ENCODE assay signal across 8 cellular contexts in genomic region chr9:93567271-93567959, GRCh38. TPM values are rescaled to one million over a fixed set of nuclear protein-coding genes. Genes with fewer than 3 reads are reported as not detected.
DNase-seq lines count a peak whose midpoint lies in the region; ATAC-seq and TF ChIP-seq lines count a peak whose summit lies in the region.

No MANE protein-coding gene starts in this region.

- H3K4me1 ChIP-seq in SJCRH30 (no peaks in the 10 kb centered on the region), esophagus muscularis mucosa (peaks cover 11 to 17% (median 14%) of the 10 kb centered on the region in 4 donors)

- TF ChIP-seq CTCF in esophagus muscularis mucosa (IDR thresholded peaks at IDR 0.05) (no peak), neural crest cell (conservative IDR thresholded peaks at IDR 0.05) (no peak)

- intact Hi-C loops in esophagus muscularis mucosa (cut with DNase I), result loop anchor here (2.0 kb wide), 1 partner anchor 115 kb away; the partner anchor contains the start of gene FAM120AOS

- peaks cover 35% of the 10 kb centered on the region for H3K36me3 Mint-ChIP-seq in activated CD8-positive, alpha-beta memory T cell treated with anti-CD3 and anti-CD28 coated beads, Interleukin-2, amount 10 ng/mL, durations not matched to agents 7 days and 5 days
- H3K36me3 Mint-ChIP-seq in neural crest cell (ENCODE audit: low read depth), result peaks cover 14% of the 10 kb centered on the region

- H3K4me3 ChIP-seq in SJCRH30 (peak overlapping the region; percentile 58), esophagus muscularis mucosa (peak overlapping the region; percentile 55 to 68 (median 64))

- peak overlapping the region; percentile 91 for H3K27ac Mint-ChIP-seq in activated CD8-positive, alpha-beta memory T cell treated with anti-CD3 and anti-CD28 coated beads, Interleukin-2, amount 10 ng/mL, durations not matched to agents 7 days and 5 days
- H3K27ac Mint-ChIP-seq in neural crest cell (ENCODE audit: unreplicated experiment), result peak overlapping the region; percentile 67

- TF ChIP-seq POLR2A in esophagus muscularis mucosa (IDR thresholded peaks at IDR 0.05; ENCODE audit: low read depth), result no peak

- H3K27ac ChIP-seq in SJCRH30, result peak overlapping the region; percentile 60; the same call in 1 of the 2 replicates
- peak overlapping the region; percentile 91 to 96 (median 94) for H3K27ac ChIP-seq in esophagus muscularis mucosa (replicated peaks in 1 of 4)

- H3K27me3 Mint-ChIP-seq in activated CD8-positive, alpha-beta memory T cell treated with anti-CD3 and anti-CD28 coated beads, Interleukin-2, amount 10 ng/mL, durations not matched to agents 7 days and 5 days, result no peaks in the 10 kb centered on the region
- H3K27me3 Mint-ChIP-seq in neural crest cell (ENCODE audit: low read depth), result no peaks in the 10 kb centered on the region

- peaks cover 3% of the 10 kb centered on the region; the same call in 1 of the 2 replicates for H3K9me3 ChIP-seq in SJCRH30 (replicated peaks)
- H3K9me3 ChIP-seq in esophagus muscularis mucosa, result no peaks in the 10 kb centered on the region

- 72% methylated on average over 12 of the region's 15 CpGs for WGBS in esophagus muscularis mucosa

- CTCF ChIA-PET in activated CD8-positive, alpha-beta memory T cell treated with anti-CD3 and anti-CD28 coated beads, Interleukin-2, amount 10 ng/mL, durations not matched to agents 7 days and 5 days (lab: Charles Lee), result interaction anchor here (1.0 to 2.3 kb wide), 13 partner anchors 8 to 552 kb away, joined by 3 to 31 read pairs (median 8); partner anchors contain the start of genes FAM120A, FAM120AOS and PHF2

- no peaks in the 10 kb centered on the region for H3K27me3 ChIP-seq in SJCRH30
- no peaks in the 10 kb centered on the region for H3K27me3 ChIP-seq in esophagus muscularis mucosa

- TF ChIP-seq EP300 in esophagus muscularis mucosa (IDR thresholded peaks at IDR 0.05), result no peak

- peaks cover 10% of the 10 kb centered on the region; the same call in 1 of the 2 replicates for H3K36me3 ChIP-seq in SJCRH30
- peaks cover 10 to 29% (median 22%) of the 10 kb centered on the region in 4 donors for H3K36me3 ChIP-seq in esophagus muscularis mucosa

- peak; percentile 39 for DNase-seq in activated CD8-positive, alpha-beta memory T cell treated with anti-CD3 and anti-CD28 coated beads, Interleukin-2, amount 10 ng/mL, durations not matched to agents 7 days and 5 days
- no peak for DNase-seq in activated CD8-positive, alpha-beta memory T cell treated with anti-CD3 and anti-CD28 coated beads for 24 hours
- peak in 1 of 2 experiments; percentile 20 for DNase-seq in SJCRH30
- DNase-seq in esophagus muscularis mucosa (ENCODE audit: extremely low spot score), result no peak
- no peak for DNase-seq in neural crest cell (ENCODE audit: low read depth, low spot score)
- DNase-seq in NCI-H187 treated with DMSO at 0.1 percent for 48 hours (lab: John Stamatoyannopoulos, UW), result no peak
- no peak for DNase-seq in SW 1271 (lab: John Stamatoyannopoulos, UW)

- peaks cover 28% of the 10 kb centered on the region for H3K4me1 Mint-ChIP-seq in activated CD8-positive, alpha-beta memory T cell treated with anti-CD3 and anti-CD28 coated beads, Interleukin-2, amount 10 ng/mL, durations not matched to agents 7 days and 5 days
- H3K4me1 Mint-ChIP-seq in neural crest cell, result peaks cover 14% of the 10 kb centered on the region

- peak overlapping the region; percentile 78 for H3K4me3 Mint-ChIP-seq in activated CD8-positive, alpha-beta memory T cell treated with anti-CD3 and anti-CD28 coated beads, Interleukin-2, amount 10 ng/mL, durations not matched to agents 7 days and 5 days
- peak overlapping the region; percentile 44 for H3K4me3 Mint-ChIP-seq in neural crest cell

- no peak for ATAC-seq in activated CD8-positive, alpha-beta memory T cell treated with anti-CD3 and anti-CD28 coated beads, Interleukin-2, amount 10 ng/mL, durations not matched to agents 7 days and 5 days
- ATAC-seq in HG03521 (IDR thresholded peaks at IDR 0.05; ENCODE audit: unreplicated experiment), result no peak

- peaks cover 4% of the 10 kb centered on the region for H3K9me3 Mint-ChIP-seq in activated CD8-positive, alpha-beta memory T cell treated with anti-CD3 and anti-CD28 coated beads, Interleukin-2, amount 10 ng/mL, durations not matched to agents 7 days and 5 days (ENCODE audit: low read depth)
- peaks cover 7% of the 10 kb centered on the region for H3K9me3 Mint-ChIP-seq in neural crest cell

RNA-seq across cellular contexts. Expression of gene PHF2, which starts 9.0 kb away (rescaled TPM):
- total RNA-seq in activated CD8-positive, alpha-beta memory T cell treated with anti-CD3 and anti-CD28 coated beads, Interleukin-2, amount 10 ng/mL, durations not matched to agents 7 days and 5 days, result 10 to 100 TPM; 25.1 to 26.3 TPM
- 31.1 and 32.2 TPM in 2 replicates for total RNA-seq in SJCRH30 (2014; rRNA removed; shearing (Covaris generic))
- total RNA-seq in esophagus muscularis mucosa, result 10 to 100 TPM; 35.7 to 53.5 (median 43.2) TPM
- total RNA-seq in neural crest cell, result 34.4 and 34.7 TPM in 2 replicates
